10 cellular contexts compared by ENCODE assay signal in the genomic region with DNA sequence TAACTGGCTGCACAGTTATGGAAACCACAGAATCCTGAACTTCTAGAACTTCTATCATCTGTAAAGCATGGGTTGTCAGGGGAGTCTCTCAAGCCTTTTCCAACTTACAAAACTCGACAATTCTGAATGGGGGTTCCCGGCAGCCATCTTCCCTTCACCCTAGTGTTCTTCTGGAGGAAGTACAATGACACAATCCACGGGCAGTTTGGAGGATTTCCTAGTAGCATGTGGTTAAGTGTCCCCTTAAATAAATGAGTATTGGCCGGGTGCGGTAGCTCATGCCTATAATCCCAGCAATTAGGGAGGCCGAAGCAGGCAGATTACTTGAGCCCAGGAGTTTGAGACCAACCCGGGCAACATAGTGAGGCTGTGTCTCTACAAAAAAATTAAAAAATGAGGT. TPM values are rescaled to one million over a fixed set of nuclear protein-coding genes. Genes with fewer than 3 reads are reported as not detected.
DNase-seq lines count a peak whose midpoint lies in the region; ATAC-seq, FAIRE-seq and TF ChIP-seq lines count a peak whose summit lies in the region.
"Had no signal": no experiment of that assay in that cellular context is flagged by ENCODE, and none has a peak within 500 bp of the region (broad histone marks: within the 10 kb centered on the region; RNA-seq: fewer than 3 reads in every experiment).

No MANE protein-coding gene starts in this region.

- H3K9me3 ChIP-seq in GM12878 (replicated peaks; ENCODE audit: control insufficient read depth, insufficient read depth, low read length): no peaks in the 10 kb centered on the region
- H3K9me3 ChIP-seq in osteoblast (ENCODE audit: low read depth, low read length): no peaks in the 10 kb centered on the region
- no peaks in the 10 kb centered on the region for H3K9me3 ChIP-seq in GM23248 (ENCODE audit: low read depth)

- in situ Hi-C loops in GM12878 (cut with MboI): no loop called here
- in situ Hi-C loops in GM23248 (cut with MboI): no loop called here

- peak overlapping the region; percentile 92 for H3K4me2 ChIP-seq in GM12878 (ENCODE audit: control insufficient read depth, insufficient read depth)
- H3K4me2 ChIP-seq in osteoblast (ENCODE audit: insufficient read depth, low read length): peak overlapping the region; percentile 82
- H3K4me2 ChIP-seq in GM23248 (ENCODE audit: unreplicated experiment): no peak overlapping the region

- intact Hi-C loops in GM12878 (cut with micrococcal nuclease; ENCODE audit: unreplicated experiment): no loop called here

- TF ChIP-seq CTCF in GM10266 (IDR thresholded peaks at IDR 0.05; ENCODE audit: control insufficient read depth, insufficient read depth, low read depth, missing control alignments) (no peak), GM12878 (IDR thresholded peaks at IDR 0.05 in 2 of 3, conservative IDR thresholded peaks at IDR 0.05 in 1 of 3; ENCODE audit: control insufficient read depth in 2 of 3, extremely low read depth in 1 of 3, insufficient read depth in 1 of 3, low read depth in 3 of 3, low read length in 3 of 3) (peak in 2 of 3 experiments; percentile 30 to 51; a peak in 2 of 6 replicates), osteoblast (IDR thresholded peaks at IDR 0.05; ENCODE audit: extremely low read depth, low read depth, low read length) (no peak)

- H3K27me3 ChIP-seq in GM12878 (replicated peaks in 1 of 2; ENCODE audit: control insufficient read depth in 2 of 2, insufficient read depth in 2 of 2, low read length in 1 of 2) (no peaks in the 10 kb centered on the region), osteoblast (ENCODE audit: insufficient read depth, low read length) (peaks cover 3% of the 10 kb centered on the region), GM23248 (replicated peaks; ENCODE audit: insufficient read depth) (0 out of 2 replicates have a peak, but pooled peaks cover 4% of the 10 kb centered on the region)

- peak overlapping the region; percentile 89 for H2AFZ ChIP-seq in GM12878 (ENCODE audit: control insufficient read depth, low read depth, low read length)
- H2AFZ ChIP-seq in osteoblast (ENCODE audit: low read length): peak overlapping the region; percentile 71
- no peak overlapping the region for H2AFZ ChIP-seq in GM23248

- peak overlapping the region; percentile 95 for H3K27ac ChIP-seq in GM12878 (ENCODE audit: control insufficient read depth, insufficient read depth)
- no peak overlapping the region for H3K27ac ChIP-seq in osteoblast (ENCODE audit: low read depth, low read length)
- no peak overlapping the region for H3K27ac ChIP-seq in GM23248

- no peaks in the 10 kb centered on the region for H4K20me1 ChIP-seq in GM12878 (ENCODE audit: control insufficient read depth, insufficient read depth)
- H4K20me1 ChIP-seq in osteoblast (ENCODE audit: insufficient read depth, low read length): no peaks in the 10 kb centered on the region
- H4K20me1 ChIP-seq in GM23248 (ENCODE audit: insufficient read depth): no peaks in the 10 kb centered on the region

- H3K4me1 ChIP-seq in GM12878 (ENCODE audit: control insufficient read depth, insufficient read depth, low read length) (peaks cover 16% of the 10 kb centered on the region), osteoblast (ENCODE audit: insufficient read depth, low read length) (peaks cover 25% of the 10 kb centered on the region), GM23248 (ENCODE audit: insufficient read depth) (no peaks in the 10 kb centered on the region)

- FAIRE-seq in GM12878 (lab: Jason Lieb, UNC): no peak

- DNase-seq in GM10266 (ENCODE audit: extremely low spot score) (peak; percentile 69), Kasumi-1 (lab: John Stamatoyannopoulos, UW) (peak; percentile 42 to 54), GM12878 (ENCODE audit: low read depth, low spot score) (no peak), osteoblast (ENCODE audit: insufficient read length, low spot score, missing footprints) (no peak), COR-L47 (lab: John Stamatoyannopoulos, UW) (no peak), DMS79 treated with DMSO at 0.1 percent for 48 hours (lab: John Stamatoyannopoulos, UW) (no peak), GM23248 (no peak)
- DNase-seq: cortex of kidney, islet precursor cell had no signal

- H3K9me2 ChIP-seq in GM23248 (ENCODE audit: insufficient read depth): no peaks in the 10 kb centered on the region

- CTCF ChIA-PET in GM12878 (lab: Yijun Ruan, JAX): interaction anchor here (1.0 to 4.9 kb wide), 8 partner anchors 24 to 178 kb away, joined by 3 to 27 read pairs (median 4); no protein-coding TSS in a partner anchor

- TF ChIP-seq RAD21 in GM12878 (IDR thresholded peaks at IDR 0.05; ENCODE audit: insufficient read depth, low read depth, low read length): no peak

- H3K36me3 ChIP-seq in GM12878 (ENCODE audit: control insufficient read depth in 2 of 2, insufficient read depth in 2 of 2, low read length in 1 of 2): no peaks in the 10 kb centered on the region
- no peaks in the 10 kb centered on the region for H3K36me3 ChIP-seq in osteoblast (ENCODE audit: insufficient read depth, low read length)
- no peaks in the 10 kb centered on the region for H3K36me3 ChIP-seq in GM23248 (ENCODE audit: low read depth)

- H3K9ac ChIP-seq in GM12878 (ENCODE audit: control insufficient read depth, insufficient read depth, low read length) (peak overlapping the region; percentile 98), GM23248 (no peak overlapping the region)

- RAD21 ChIA-PET in GM12878 (lab: Charles Lee; ENCODE audit: unreplicated experiment): interaction anchor here (0.5 to 6.9 kb wide), 4 partner anchors 63 to 1030 kb away, joined by 3 to 54 read pairs (median 4); partner anchors contain the start of gene WIPI1

- SMC1A ChIA-PET in GM12878 (lab: Charles Lee; ENCODE audit: uncharacterized antibody, unreplicated experiment): interaction anchor here (0.6 to 2.3 kb wide), 11 partner anchors 14 to 1038 kb away, joined by 3 to 9 read pairs (median 3); partner anchors contain the start of gene ABCA5

- H3K79me2 ChIP-seq in GM12878 (ENCODE audit: control insufficient read depth, insufficient read depth, low read length) (peaks cover 40% of the 10 kb centered on the region), osteoblast (ENCODE audit: insufficient read depth, low read length) (peaks cover 10% of the 10 kb centered on the region), GM23248 (ENCODE audit: insufficient read depth) (no peaks in the 10 kb centered on the region)

- WGBS in GM12878 (ENCODE audit: insufficient coverage, insufficient replicate concordance, low lambda C conversion rate, missing lambda C conversion rate): under 1% methylated on average over 7 of the region's 7 CpGs
- 93 to 95% methylated on average over 7 of the region's 7 CpGs for WGBS in GM23248 (ENCODE audit: low coverage in 1 of 2, low lambda C conversion rate in 2 of 2, missing lambda C conversion rate in 2 of 2), 2 experiments

- H3K4me3 ChIP-seq in GM12878 (peak overlapping the region; percentile 69; the same call in 1 of the 2 replicates), osteoblast (ENCODE audit: insufficient read depth, low read length) (peak overlapping the region; percentile 84), GM23248 (no peak overlapping the region)

- TF ChIP-seq EP300 in GM12878 (IDR thresholded peaks at IDR 0.05; ENCODE audit: borderline replicate concordance in 1 of 2, control insufficient read depth in 1 of 2, low read depth in 2 of 2, low read length in 2 of 2): no peak

- peaks cover 10% of the 10 kb centered on the region for H3F3A ChIP-seq in GM23248 (ENCODE audit: insufficient read depth)

- 0 out of 2 replicates have a peak, but pooled peaks have one; percentile 41 for TF ChIP-seq POLR2A in GM12878 (IDR thresholded peaks at IDR 0.05; ENCODE audit: low read depth, low read length)

- ATAC-seq in GM12878: peak; percentile 27
- ATAC-seq: activated CD4-positive, CD25-positive, alpha-beta regulatory T cell treated with anti-CD3 and anti-CD28 coated beads, Interleukin-2, amount 50 U/mL, for 24 hours had no signal

- POLR2A ChIA-PET in GM12878 (lab: Charles Lee): interaction anchor here (1.3 to 4.7 kb wide), 3 partner anchors 41 to 170 kb away, joined by 4 to 28 read pairs (median 28); partner anchors contain the start of genes AMZ2 and WIPI1

- no TSS peak for BruUV-seq in GM12878 (replicated peaks; lab: Mats Ljungman, UMichigan)

RNA-seq across cellular contexts. Expression of gene SLC16A6, which starts 2.1 kb away (rescaled TPM):
- 2.8 and 3.9 TPM in 2 replicates for total RNA-seq in GM12878 (2013; cell fraction: nucleolus; rRNA removed)
- total RNA-seq in GM12878 (2014; rRNA removed): 7.5 TPM in 2 replicates
- total RNA-seq in GM12878 (2014; rRNA removed; fragmentation: Illumina TruSeq; extraction: Trizol): 7.7 and 8.0 TPM in 2 replicates
- total RNA-seq in GM12878 (2021): 7.6 and 8.1 TPM in 2 replicates
- polyA plus RNA-seq in GM12878 (2011; ENCODE audit: low read depth): 3.0 TPM
- polyA plus RNA-seq in GM12878 (2011; rRNA removed): 5.5 and 6.8 TPM in 2 replicates
- polyA plus RNA-seq in GM12878 (2011; cell fraction: cytosol; rRNA removed): 4.1 and 4.7 TPM in 2 replicates
- 3.5 and 4.5 TPM in 2 replicates for polyA plus RNA-seq in GM12878 (2011; cell fraction: nucleus; rRNA removed)
- 3.0 and 4.4 TPM in 2 replicates for polyA plus RNA-seq in GM12878 (2012)
- polyA plus RNA-seq in GM12878 (2014; fragmentation: Illumina TruSeq; extraction: Trizol): 8.8 and 8.9 TPM in 2 replicates
- 1 to 10 TPM; 2.4 to 2.9 TPM for polyA plus RNA-seq in GM12878 (2014; fragmentation: Nextera tagmentation; extraction: Ambion mirVana)
- 5.8 and 6.6 TPM in 2 replicates for polyA plus RNA-seq in GM12878 (2014; rRNA removed)
- 1 to 10 TPM; 4.1 to 5.3 TPM for polyA plus RNA-seq in GM12878 (2016; fragmentation: Nextera tagmentation; extraction: Ambion mirVana)
- polyA minus RNA-seq in GM12878 (2011; rRNA and poly(A)+ RNA removed): 10.6 and 12.1 TPM in 2 replicates
- polyA minus RNA-seq in GM12878 (2011; cell fraction: cytosol; rRNA and poly(A)+ RNA removed): 3.9 and 5.3 TPM in 2 replicates
- 1.7 and 3.3 TPM in 2 replicates for polyA minus RNA-seq in GM12878 (2011; cell fraction: nucleus; rRNA and poly(A)+ RNA removed)
- total RNA-seq in osteoblast: 1.4 and 3.8 TPM in 2 replicates
- 0.13 and 0.32 TPM in 2 replicates for total RNA-seq in GM23248 (2014; rRNA removed; shearing (Covaris generic))
- polyA plus RNA-seq in GM23248 (2016; fragmentation: Nextera tagmentation; extraction: Ambion mirVana): 0.16 and 0.30 TPM in 2 replicates

RNA-seq across cellular contexts. Expression of gene ARSG, which starts 2.5 kb away (rescaled TPM):
- 68.9 and 84.0 TPM in 2 replicates for total RNA-seq in GM12878 (2013; cell fraction: nucleolus; rRNA removed)
- 6.6 and 10.4 TPM in 2 replicates for total RNA-seq in GM12878 (2014; rRNA removed)
- 9.2 and 9.8 TPM in 2 replicates for total RNA-seq in GM12878 (2014; rRNA removed; fragmentation: Illumina TruSeq; extraction: Trizol)
- total RNA-seq in GM12878 (2021): 7.7 and 9.0 TPM in 2 replicates
- 7.1 TPM for polyA plus RNA-seq in GM12878 (2011; ENCODE audit: low read depth)
- polyA plus RNA-seq in GM12878 (2011; rRNA removed): 7.5 and 9.3 TPM in 2 replicates
- 5.9 and 6.5 TPM in 2 replicates for polyA plus RNA-seq in GM12878 (2011; cell fraction: cytosol; rRNA removed)
- 13.2 and 15.0 TPM in 2 replicates for polyA plus RNA-seq in GM12878 (2011; cell fraction: nucleus; rRNA removed)
- 5.2 and 5.9 TPM in 2 replicates for polyA plus RNA-seq in GM12878 (2012)
- polyA plus RNA-seq in GM12878 (2014; fragmentation: Illumina TruSeq; extraction: Trizol): 13.5 and 16.6 TPM in 2 replicates
- 1 to 10 TPM; 2.9 to 3.2 TPM for polyA plus RNA-seq in GM12878 (2014; fragmentation: Nextera tagmentation; extraction: Ambion mirVana)
- polyA plus RNA-seq in GM12878 (2014; rRNA removed): 6.8 and 7.4 TPM in 2 replicates
- polyA plus RNA-seq in GM12878 (2016; fragmentation: Nextera tagmentation; extraction: Ambion mirVana): 1 to 10 TPM; 8.3 to 9.2 TPM
- polyA minus RNA-seq in GM12878 (2011; rRNA and poly(A)+ RNA removed): 12.7 and 14.7 TPM in 2 replicates
- polyA minus RNA-seq in GM12878 (2011; cell fraction: cytosol; rRNA and poly(A)+ RNA removed): 2.7 and 4.0 TPM in 2 replicates
- 9.7 and 11.2 TPM in 2 replicates for polyA minus RNA-seq in GM12878 (2011; cell fraction: nucleus; rRNA and poly(A)+ RNA removed)
- total RNA-seq in osteoblast: 7.6 and 7.7 TPM in 2 replicates
- total RNA-seq in GM23248 (2014; rRNA removed; shearing (Covaris generic)): 2.8 and 9.1 TPM in 2 replicates
- 5.0 and 5.6 TPM in 2 replicates for polyA plus RNA-seq in GM23248 (2016; fragmentation: Nextera tagmentation; extraction: Ambion mirVana)

RNA-seq across cellular contexts. Expression of gene AMZ2, which starts 41.0 kb away (rescaled TPM):
- 37.2 and 37.7 TPM in 2 replicates for total RNA-seq in GM12878 (2013; cell fraction: nucleolus; rRNA removed)
- total RNA-seq in GM12878 (2014; rRNA removed) (85.7 and 95.9 TPM in 2 replicates), GM12878 (2014; rRNA removed; fragmentation: Illumina TruSeq; extraction: Trizol) (101 and 104 TPM in 2 replicates), GM12878 (2021) (80.4 and 87.7 TPM in 2 replicates), osteoblast (80.3 and 84.0 TPM in 2 replicates)
- 62.4 TPM for polyA plus RNA-seq in GM12878 (2011; ENCODE audit: low read depth)
- polyA plus RNA-seq in GM12878 (2011; rRNA removed) (125 and 185 TPM in 2 replicates), GM12878 (2014; fragmentation: Illumina TruSeq; extraction: Trizol) (169 and 200 TPM in 2 replicates), GM12878 (2014; fragmentation: Nextera tagmentation; extraction: Ambion mirVana) (100 to 1,000 TPM; 127 to 135 TPM), GM12878 (2014; rRNA removed) (67.4 and 79.1 TPM in 2 replicates), GM12878 (2016; fragmentation: Nextera tagmentation; extraction: Ambion mirVana) (100 to 1,000 TPM; 182 to 189 TPM), GM23248 (2016; fragmentation: Nextera tagmentation; extraction: Ambion mirVana) (117 and 120 TPM in 2 replicates)
- 70.6 and 83.1 TPM in 2 replicates for polyA plus RNA-seq in GM12878 (2011; cell fraction: cytosol; rRNA removed)
- 64.0 and 81.7 TPM in 2 replicates for polyA plus RNA-seq in GM12878 (2011; cell fraction: nucleus; rRNA removed)
- 65.3 and 84.1 TPM in 2 replicates for polyA plus RNA-seq in GM12878 (2012)
- 40.2 and 51.5 TPM in 2 replicates for polyA minus RNA-seq in GM12878 (2011; rRNA and poly(A)+ RNA removed)
- polyA minus RNA-seq in GM12878 (2011; cell fraction: cytosol; rRNA and poly(A)+ RNA removed): 12.5 and 15.9 TPM in 2 replicates
- 20.1 and 27.3 TPM in 2 replicates for polyA minus RNA-seq in GM12878 (2011; cell fraction: nucleus; rRNA and poly(A)+ RNA removed)
- total RNA-seq in GM23248 (2014; rRNA removed; shearing (Covaris generic)): 81.6 and 96.7 TPM in 2 replicates

Comparison
In these comparisons a context has a peak if more than half of its experiments do, and no peak if none do; other contexts are left out.
1. DNase-seq: peak in GM10266 (single experiment) and Kasumi-1 (2 of 2); none in GM12878 (single experiment), osteoblast (single experiment), COR-L47 (single experiment), DMS79 treated with DMSO at 0.1 percent for 48 hours (single experiment) and GM23248 (single experiment).
2. CTCF ChIP-seq: peak in GM12878 (2 of 3); none in GM10266 (single experiment) and osteoblast (single experiment).